ENCODE assay signal across 8 cellular contexts in the genomic region with DNA sequence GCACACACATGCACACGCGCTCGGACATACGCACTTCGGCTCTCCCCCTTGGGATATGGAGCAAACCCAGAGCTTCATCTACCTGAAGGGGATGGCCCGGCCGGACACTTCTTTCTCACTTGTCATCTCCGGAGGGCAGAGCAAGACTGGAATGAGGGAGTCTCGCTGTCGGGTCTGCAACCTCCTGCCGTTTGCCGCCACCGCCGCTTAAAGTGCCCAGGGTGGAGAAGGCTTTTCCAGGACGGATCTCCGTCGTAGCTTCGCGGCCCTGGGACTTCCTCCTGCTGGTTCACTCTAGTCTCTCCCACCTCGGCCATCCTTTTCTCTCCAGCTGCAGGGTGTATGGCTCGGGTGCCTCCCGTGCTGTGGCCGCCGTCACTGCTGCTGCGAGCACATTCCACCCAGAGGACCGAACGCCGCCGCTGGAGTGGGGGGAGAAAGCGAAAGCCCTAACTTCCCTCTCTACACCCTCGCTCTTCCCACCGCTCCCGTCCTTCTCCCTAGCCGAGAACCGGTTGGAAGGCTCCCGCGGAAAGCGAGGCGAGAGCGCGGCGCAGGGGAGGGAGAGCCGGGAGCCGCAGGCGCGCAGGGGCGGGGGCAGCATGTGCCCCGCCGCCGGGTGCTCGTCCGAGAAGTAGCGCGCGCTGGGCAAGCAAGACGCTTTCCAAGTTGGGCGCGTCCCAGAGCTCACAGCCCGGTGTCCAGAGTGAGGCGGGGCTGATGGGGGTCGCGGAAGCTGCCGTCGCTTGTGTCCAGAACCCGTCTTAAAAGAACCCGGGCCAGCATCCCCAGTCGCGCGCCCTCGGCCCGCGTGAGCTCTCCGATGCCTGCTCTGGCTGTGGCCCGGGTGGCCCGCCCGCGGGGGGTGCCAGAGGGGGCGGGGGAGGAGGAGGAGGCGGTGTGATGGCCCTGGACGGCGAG. TPM values are rescaled to one million over a fixed set of nuclear protein-coding genes. Genes with fewer than 3 reads are reported as not detected.
DNase-seq lines count a peak whose midpoint lies in the region; ATAC-seq and TF ChIP-seq lines count a peak whose summit lies in the region.

A gene with protein sequence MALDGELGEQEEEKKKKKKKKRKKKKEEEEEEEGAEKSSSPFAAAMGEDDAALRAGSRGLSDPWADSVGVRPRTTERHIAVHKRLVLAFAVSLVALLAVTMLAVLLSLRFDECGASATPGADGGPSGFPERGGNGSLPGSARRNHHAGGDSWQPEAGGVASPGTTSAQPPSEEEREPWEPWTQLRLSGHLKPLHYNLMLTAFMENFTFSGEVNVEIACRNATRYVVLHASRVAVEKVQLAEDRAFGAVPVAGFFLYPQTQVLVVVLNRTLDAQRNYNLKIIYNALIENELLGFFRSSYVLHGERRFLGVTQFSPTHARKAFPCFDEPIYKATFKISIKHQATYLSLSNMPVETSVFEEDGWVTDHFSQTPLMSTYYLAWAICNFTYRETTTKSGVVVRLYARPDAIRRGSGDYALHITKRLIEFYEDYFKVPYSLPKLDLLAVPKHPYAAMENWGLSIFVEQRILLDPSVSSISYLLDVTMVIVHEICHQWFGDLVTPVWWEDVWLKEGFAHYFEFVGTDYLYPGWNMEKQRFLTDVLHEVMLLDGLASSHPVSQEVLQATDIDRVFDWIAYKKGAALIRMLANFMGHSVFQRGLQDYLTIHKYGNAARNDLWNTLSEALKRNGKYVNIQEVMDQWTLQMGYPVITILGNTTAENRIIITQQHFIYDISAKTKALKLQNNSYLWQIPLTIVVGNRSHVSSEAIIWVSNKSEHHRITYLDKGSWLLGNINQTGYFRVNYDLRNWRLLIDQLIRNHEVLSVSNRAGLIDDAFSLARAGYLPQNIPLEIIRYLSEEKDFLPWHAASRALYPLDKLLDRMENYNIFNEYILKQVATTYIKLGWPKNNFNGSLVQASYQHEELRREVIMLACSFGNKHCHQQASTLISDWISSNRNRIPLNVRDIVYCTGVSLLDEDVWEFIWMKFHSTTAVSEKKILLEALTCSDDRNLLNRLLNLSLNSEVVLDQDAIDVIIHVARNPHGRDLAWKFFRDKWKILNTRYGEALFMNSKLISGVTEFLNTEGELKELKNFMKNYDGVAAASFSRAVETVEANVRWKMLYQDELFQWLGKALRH (plus strand): TSS at position 630 of the 921 bp plus-strand sequence. CDS start 274 bp downstream, at position 904.

- H3K36me3 Mint-ChIP-seq in natural killer cell, result no peaks in the 10 kb centered on the region
- H3K36me3 Mint-ChIP-seq in natural killer cell treated with Interleukin-12 subunit alpha and Interleukin-12 subunit beta and Interleukin-15 and Interleukin-18, amount 100 ng/mL, for 72 hours, result no peaks in the 10 kb centered on the region
- H3K36me3 Mint-ChIP-seq in neural crest cell (ENCODE audit: low read depth), result no peaks in the 10 kb centered on the region

- H3K4me1 Mint-ChIP-seq in natural killer cell, result no peaks in the 10 kb centered on the region
- H3K4me1 Mint-ChIP-seq in natural killer cell treated with Interleukin-12 subunit alpha and Interleukin-12 subunit beta and Interleukin-15 and Interleukin-18, amount 100 ng/mL, for 72 hours (ENCODE audit: low read depth in 2 of 2), result no peaks in the 10 kb centered on the region
- H3K4me1 Mint-ChIP-seq in neural crest cell, result peaks cover 16% of the 10 kb centered on the region

- H3K9me3 Mint-ChIP-seq in natural killer cell (no peaks in the 10 kb centered on the region), neural crest cell (no peaks in the 10 kb centered on the region)
- no peaks in the 10 kb centered on the region for H3K9me3 Mint-ChIP-seq in natural killer cell treated with Interleukin-12 subunit alpha and Interleukin-12 subunit beta and Interleukin-15 and Interleukin-18, amount 100 ng/mL, for 72 hours

- TF ChIP-seq CTCF in natural killer cell (IDR thresholded peaks at IDR 0.05) (no peak), neural crest cell (conservative IDR thresholded peaks at IDR 0.05) (no peak)

- H3K4me3 Mint-ChIP-seq in natural killer cell (peak within 1 kb of the TSS; percentile 35), neural crest cell (peak within 1 kb of the TSS; percentile 95)
- no peak within 1 kb of the TSS for H3K4me3 Mint-ChIP-seq in natural killer cell treated with Interleukin-12 subunit alpha and Interleukin-12 subunit beta and Interleukin-15 and Interleukin-18, amount 100 ng/mL, for 72 hours

- DNase-seq in natural killer cell (no peak), foreskin melanocyte (peak; percentile 17), neural crest cell (ENCODE audit: low read depth, low spot score) (peak; percentile 36)
- no peak for DNase-seq in natural killer cell treated with Interleukin-12 subunit alpha and Interleukin-12 subunit beta and Interleukin-15 and Interleukin-18, amount 100 ng/mL, for 72 hours (ENCODE audit: low spot score)
- no peak for DNase-seq in activated effector memory CD4-positive, alpha-beta T cell treated with anti-CD3 and anti-CD28 coated beads, Interleukin-2, amount 50 U/mL, for 16 hours
- DNase-seq in stimulated activated CD4-positive, alpha-beta T cell treated with anti-CD3 and anti-CD28 coated beads, Interleukin-4, amount 100 ng/mL, for 1 hour, result no peak

- no peak within 1 kb of the TSS for H3K27ac Mint-ChIP-seq in natural killer cell
- no peak within 1 kb of the TSS for H3K27ac Mint-ChIP-seq in natural killer cell treated with Interleukin-12 subunit alpha and Interleukin-12 subunit beta and Interleukin-15 and Interleukin-18, amount 100 ng/mL, for 72 hours
- peak within 1 kb of the TSS; percentile 35 for H3K27ac Mint-ChIP-seq in neural crest cell (ENCODE audit: unreplicated experiment)

- intact Hi-C loops in natural killer cell (cut with micrococcal nuclease), result no loop called here

- no peak for ATAC-seq in natural killer cell
- no peak for ATAC-seq in natural killer cell treated with Interleukin-12 subunit alpha and Interleukin-12 subunit beta and Interleukin-15 and Interleukin-18, amount 100 ng/mL, for 72 hours
- ATAC-seq in SK-N-SH treated with all-trans-retinoic acid at 6 μM for 48 hours, result peak; percentile 77
- ATAC-seq in HG03139 (IDR thresholded peaks at IDR 0.05; ENCODE audit: unreplicated experiment), result no peak

- H3K27me3 Mint-ChIP-seq in natural killer cell (ENCODE audit: low read depth in 2 of 2) (peaks cover 25 to 41% of the 10 kb centered on the region in 2 donors), neural crest cell (ENCODE audit: low read depth) (peaks cover 82% of the 10 kb centered on the region)
- peaks cover 8 to 27% of the 10 kb centered on the region in 2 donors for H3K27me3 Mint-ChIP-seq in natural killer cell treated with Interleukin-12 subunit alpha and Interleukin-12 subunit beta and Interleukin-15 and Interleukin-18, amount 100 ng/mL, for 72 hours

TF ChIP-seq in SK-N-SH treated with all-trans-retinoic acid at 6 μM for 48 hours, 23 proteins besides CTCF, POLR2A, EP300 and RAD21 (continues in another document):
- TF ChIP-seq ISL1 (CRISPR knock-in tag; IDR thresholded peaks at IDR 0.05) (no peak), RARB (CRISPR knock-in tag; IDR thresholded peaks at IDR 0.05) (no peak), ZFP3 (CRISPR knock-in tag; IDR thresholded peaks at IDR 0.05) (no peak), ZFP30 (CRISPR knock-in tag; IDR thresholded peaks at IDR 0.05) (no peak), SNAI2 (CRISPR knock-in tag; IDR thresholded peaks at IDR 0.05) (no peak), ZC3H10 (CRISPR knock-in tag; IDR thresholded peaks at IDR 0.05) (no peak), BACH2 (CRISPR knock-in tag; IDR thresholded peaks at IDR 0.05; ENCODE audit: borderline replicate concordance) (no peak)
- TF ChIP-seq, protein P1, sequence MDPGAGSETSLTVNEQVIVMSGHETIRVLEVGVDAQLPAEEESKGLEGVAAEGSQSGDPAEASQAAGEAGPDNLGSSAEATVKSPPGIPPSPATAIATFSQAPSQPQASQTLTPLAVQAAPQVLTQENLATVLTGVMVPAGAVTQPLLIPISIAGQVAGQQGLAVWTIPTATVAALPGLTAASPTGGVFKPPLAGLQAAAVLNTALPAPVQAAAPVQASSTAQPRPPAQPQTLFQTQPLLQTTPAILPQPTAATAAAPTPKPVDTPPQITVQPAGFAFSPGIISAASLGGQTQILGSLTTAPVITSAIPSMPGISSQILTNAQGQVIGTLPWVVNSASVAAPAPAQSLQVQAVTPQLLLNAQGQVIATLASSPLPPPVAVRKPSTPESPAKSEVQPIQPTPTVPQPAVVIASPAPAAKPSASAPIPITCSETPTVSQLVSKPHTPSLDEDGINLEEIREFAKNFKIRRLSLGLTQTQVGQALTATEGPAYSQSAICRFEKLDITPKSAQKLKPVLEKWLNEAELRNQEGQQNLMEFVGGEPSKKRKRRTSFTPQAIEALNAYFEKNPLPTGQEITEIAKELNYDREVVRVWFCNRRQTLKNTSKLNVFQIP (CRISPR knock-in tag; IDR thresholded peaks at IDR 0.05; ENCODE audit: borderline replicate concordance, low read depth), result no peak
- TF ChIP-seq, protein P2, sequence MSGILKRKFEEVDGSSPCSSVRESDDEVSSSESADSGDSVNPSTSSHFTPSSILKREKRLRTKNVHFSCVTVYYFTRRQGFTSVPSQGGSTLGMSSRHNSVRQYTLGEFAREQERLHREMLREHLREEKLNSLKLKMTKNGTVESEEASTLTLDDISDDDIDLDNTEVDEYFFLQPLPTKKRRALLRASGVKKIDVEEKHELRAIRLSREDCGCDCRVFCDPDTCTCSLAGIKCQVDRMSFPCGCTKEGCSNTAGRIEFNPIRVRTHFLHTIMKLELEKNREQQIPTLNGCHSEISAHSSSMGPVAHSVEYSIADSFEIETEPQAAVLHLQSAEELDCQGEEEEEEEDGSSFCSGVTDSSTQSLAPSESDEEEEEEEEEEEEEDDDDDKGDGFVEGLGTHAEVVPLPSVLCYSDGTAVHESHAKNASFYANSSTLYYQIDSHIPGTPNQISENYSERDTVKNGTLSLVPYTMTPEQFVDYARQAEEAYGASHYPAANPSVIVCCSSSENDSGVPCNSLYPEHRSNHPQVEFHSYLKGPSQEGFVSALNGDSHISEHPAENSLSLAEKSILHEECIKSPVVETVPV (CRISPR knock-in tag; IDR thresholded peaks at IDR 0.05), result no peak

RNA-seq across cellular contexts. Expression of the gene that starts here (rescaled TPM):
- under 1 TPM in 1 of 3 donors, not detected in 2; 0.33 TPM for total RNA-seq in natural killer cell
- total RNA-seq in natural killer cell treated with Interleukin-12 subunit alpha and Interleukin-12 subunit beta and Interleukin-15 and Interleukin-18, amount 100 ng/mL, for 72 hours, result under 1 TPM in 1 of 2 donors, not detected in 1; 0.02 TPM
- 0.51 and 0.66 TPM in 2 replicates for total RNA-seq in neural crest cell

Comparison
In these comparisons a context has a peak if more than half of its experiments do, and no peak if none do; other contexts are left out.
1. Peak in DNase-seq in neural crest cell; RNA of the gene not detected or under 1 TPM.